In genomic region chr4:89657931-89658700, GRCh38 we compare ENCODE assay signal across 8 cellular contexts.
DNase-seq lines count a peak whose midpoint lies in the region; ATAC-seq, FAIRE-seq and TF ChIP-seq lines count a peak whose summit lies in the region.

No MANE protein-coding gene starts in this region.

- TF ChIP-seq CTCF in keratinocyte (optimal IDR thresholded peaks at IDR 0.05 in 1 of 3, IDR thresholded peaks at IDR 0.05 in 1 of 3, conservative IDR thresholded peaks at IDR 0.05 in 1 of 3; ENCODE audit: extremely low read depth in 1 of 3, insufficient read depth in 2 of 3, low read length in 3 of 3) (peak in 2 of 3 experiments; percentile 33 to 44), psoas muscle (IDR thresholded peaks at IDR 0.05) (no peak)

- H3K4me2 ChIP-seq in keratinocyte (ENCODE audit: control insufficient read depth, extremely low read depth, insufficient read depth, low read depth, low read length) = no peak overlapping the region

- FAIRE-seq in keratinocyte (lab: Jason Lieb, UNC) = peak; percentile 93

- H3K9ac ChIP-seq in SK-N-MC (ENCODE audit: insufficient read length) (no peak overlapping the region), keratinocyte (ENCODE audit: control insufficient read depth, extremely low read depth, insufficient read depth, low read length) (no peak overlapping the region)

- WGBS in psoas muscle, 3 donors = 27 to 30% (median 28%) methylated on average over 3 of the region's 3 CpGs

- H3K4me3 ChIP-seq in SK-N-MC = no peak overlapping the region
- H3K4me3 ChIP-seq in keratinocyte (ENCODE audit: control insufficient read depth in 2 of 3, extremely low read depth in 1 of 3, insufficient read depth in 2 of 3, low read depth in 1 of 3, low read length in 3 of 3) = no peak overlapping the region
- H3K4me3 ChIP-seq in psoas muscle = no peak overlapping the region

- intact Hi-C loops in psoas muscle (cut with DNase I) = no loop called here

- H3K9me3 ChIP-seq in SK-N-MC (ENCODE audit: low read depth, low read length) (no peaks in the 10 kb centered on the region), keratinocyte (ENCODE audit: control insufficient read depth, low read depth, low read length) (no peaks in the 10 kb centered on the region), psoas muscle (no peaks in the 10 kb centered on the region)

- H4K20me1 ChIP-seq in keratinocyte (ENCODE audit: control insufficient read depth, extremely low read depth, insufficient read depth, low read length) = no peaks in the 10 kb centered on the region

- H3K9me1 ChIP-seq in keratinocyte (ENCODE audit: control insufficient read depth, extremely low read depth, insufficient read depth, low read length) = no peaks in the 10 kb centered on the region

- H3K4me1 ChIP-seq in keratinocyte (ENCODE audit: control insufficient read depth, extremely low read depth, insufficient read depth, low read length) (peaks cover 30% of the 10 kb centered on the region), psoas muscle (no peaks in the 10 kb centered on the region)

- dilution Hi-C loops in keratinocyte (cut with MboI; ENCODE audit: extremely low pct_ligation_motif_present, low sequenced_read_pairs) = no loop called here

- no peaks in the 10 kb centered on the region for H3K27me3 ChIP-seq in keratinocyte (ENCODE audit: control insufficient read depth, extremely low read depth, insufficient read depth, low read length)
- no peaks in the 10 kb centered on the region for H3K27me3 ChIP-seq in psoas muscle (ENCODE audit: insufficient read depth in 3 of 3, low read length in 2 of 3)

- peak overlapping the region; percentile 81 for H2AFZ ChIP-seq in keratinocyte (ENCODE audit: control insufficient read depth, low read length)

- DNase-seq in CD1c-positive myeloid dendritic cell (ENCODE audit: extremely low spot score) = peak; percentile 27
- peak; percentile 16 for DNase-seq in SK-N-MC (ENCODE audit: low read depth, low spot score)
- no peak for DNase-seq in keratinocyte (ENCODE audit: low read depth, low spot score)
- DNase-seq in psoas muscle = no peak
- DNase-seq in cortex of kidney (lab: John Stamatoyannopoulos, UW) = no peak
- DNase-seq in stimulated activated CD4-positive, alpha-beta T cell treated with anti-CD3 and anti-CD28 coated beads, Interleukin-15, amount 100 ng/mL, for 24 hours = no peak

- no peak overlapping the region for H3K27ac ChIP-seq in SK-N-MC
- no peak overlapping the region for H3K27ac ChIP-seq in keratinocyte (ENCODE audit: control insufficient read depth, insufficient read depth, low read length)
- no peak overlapping the region for H3K27ac ChIP-seq in psoas muscle

- no peaks in the 10 kb centered on the region for H3K36me3 ChIP-seq in SK-N-MC (ENCODE audit: insufficient read depth, low read length)
- H3K36me3 ChIP-seq in keratinocyte (ENCODE audit: control insufficient read depth in 2 of 2, extremely low read depth in 1 of 2, insufficient read depth in 2 of 2, low read length in 2 of 2) = no peaks in the 10 kb centered on the region
- H3K36me3 ChIP-seq in psoas muscle (ENCODE audit: insufficient read depth in 1 of 2, low read depth in 1 of 2) = no peaks in the 10 kb centered on the region

- H3K79me2 ChIP-seq in keratinocyte (ENCODE audit: control insufficient read depth, insufficient read depth, low read length) = no peaks in the 10 kb centered on the region

- ATAC-seq in GM18870 (IDR thresholded peaks at IDR 0.05; ENCODE audit: unreplicated experiment) = peak; percentile 80
- peak; percentile 53 for ATAC-seq in HG03139 (IDR thresholded peaks at IDR 0.05; ENCODE audit: unreplicated experiment)
- ATAC-seq in psoas muscle = no peak

Comparison
In these comparisons a context has a peak if more than half of its experiments do, and no peak if none do; other contexts are left out.
1. DNase-seq: peak in CD1c-positive myeloid dendritic cell (single experiment) and SK-N-MC (single experiment); none in keratinocyte (single experiment), psoas muscle (0 of 2), cortex of kidney (single experiment) and stimulated activated CD4-positive, alpha-beta T cell treated with anti-CD3 and anti-CD28 coated beads, Interleukin-15, amount 100 ng/mL, for 24 hours (single experiment).
2. ATAC-seq: peak in GM18870 (single experiment) and HG03139 (single experiment); none in psoas muscle (0 of 4).